ENCODE assay signal across 15 cellular contexts in the genomic region with DNA sequence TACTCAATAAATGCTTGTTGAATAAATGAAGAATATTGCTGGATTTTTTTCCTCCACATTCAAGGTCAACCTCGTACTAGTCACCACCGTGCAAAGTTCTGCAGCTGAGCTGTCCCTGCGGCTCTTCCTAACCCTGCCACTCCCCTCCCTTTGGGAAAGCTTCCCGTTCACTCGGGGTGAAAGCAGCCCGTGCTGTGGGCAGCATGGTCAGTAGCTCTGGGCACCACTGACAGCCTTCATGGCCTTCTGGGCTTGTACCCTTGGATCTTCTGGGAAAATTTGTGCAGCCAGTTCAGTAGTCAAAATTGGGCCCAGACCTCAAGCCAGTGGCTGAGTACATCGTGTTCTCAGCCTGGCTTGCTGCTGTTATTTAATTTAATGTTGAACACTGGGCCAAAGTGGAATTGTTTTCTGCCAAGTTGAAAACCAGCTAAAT.
DNase-seq lines count a peak whose midpoint lies in the region; ATAC-seq and TF ChIP-seq lines count a peak whose summit lies in the region.
"Had no signal": no experiment of that assay in that cellular context is flagged by ENCODE, and none has a peak within 500 bp of the region (broad histone marks: within the 10 kb centered on the region; RNA-seq: fewer than 3 reads in every experiment).

No MANE protein-coding gene starts in this region.

- H3K27me3 ChIP-seq in right cardiac atrium (ENCODE audit: control insufficient read depth, insufficient read depth) (no peaks in the 10 kb centered on the region), hepatocyte (no peaks in the 10 kb centered on the region)

- H3K27ac ChIP-seq in right cardiac atrium (ENCODE audit: low read length): peak overlapping the region; percentile 69
- no peak overlapping the region for H3K27ac ChIP-seq in hepatocyte
- H3K27ac ChIP-seq: lower lobe of right lung had no signal

- H3K9me3 ChIP-seq in right cardiac atrium (ENCODE audit: control insufficient read depth, low read length) (no peaks in the 10 kb centered on the region), hepatocyte (ENCODE audit: low read depth) (no peaks in the 10 kb centered on the region)
- H3K9me3 ChIP-seq: lower lobe of right lung had no signal

- no peaks in the 10 kb centered on the region for H3K9me2 ChIP-seq in hepatocyte (replicated peaks; ENCODE audit: insufficient read depth)

- intact Hi-C loops in right cardiac atrium (cut with DNase I): no loop called here

- H3K36me3 ChIP-seq in hepatocyte (replicated peaks; ENCODE audit: insufficient read depth, low read depth): no peaks in the 10 kb centered on the region

- no peak for TF ChIP-seq CTCF in choroid plexus epithelial cell (conservative IDR thresholded peaks at IDR 0.05; ENCODE audit: low read depth, low read length)
- no peak for TF ChIP-seq CTCF in hepatocyte (IDR thresholded peaks at IDR 0.05; ENCODE audit: poor library complexity)

- DNase-seq in choroid plexus epithelial cell (ENCODE audit: low read depth) (peak; percentile 41), right cardiac atrium (peak; percentile 54 to 87 (median 61)), putamen (ENCODE audit: low spot score) (peak; percentile 23), NCI-H2081 (lab: John Stamatoyannopoulos, UW) (no peak), hepatocyte (ENCODE audit: low spot score) (no peak)
- DNase-seq: activated B cell treated with CpG ODN at 0.5 μM for 24 hours; CD4-positive, CD25-positive, alpha-beta regulatory T cell; HCEC 1CT; KBM-7; lower lobe of right lung; NCI-H1436 treated with DMSO at 0.1 percent for 48 hours; NCI-H524 treated with DMSO at 0.1 percent for 48 hours had no signal

- peak; percentile 75 to 89 for ATAC-seq in right cardiac atrium
- no peak for ATAC-seq in GM21360 (IDR thresholded peaks at IDR 0.05; ENCODE audit: unreplicated experiment)
- ATAC-seq in HG03039 (IDR thresholded peaks at IDR 0.05; ENCODE audit: unreplicated experiment): no peak
- ATAC-seq: activated naive CD4-positive, alpha-beta T cell treated with anti-CD3 and anti-CD28 coated beads, Interleukin-2, amount 50 U/mL, for 72 hours had no signal

- no peak overlapping the region for H3K4me3 ChIP-seq in choroid plexus epithelial cell (ENCODE audit: low read depth, low read length)
- no peak overlapping the region for H3K4me3 ChIP-seq in right cardiac atrium (ENCODE audit: low read length)
- no peak overlapping the region for H3K4me3 ChIP-seq in hepatocyte
- H3K4me3 ChIP-seq: lower lobe of right lung had no signal

- H2AFZ ChIP-seq in hepatocyte: no peak overlapping the region

- no peak overlapping the region for H3K4me2 ChIP-seq in hepatocyte

- no peaks in the 10 kb centered on the region for H3K79me2 ChIP-seq in hepatocyte

- H4K20me1 ChIP-seq in hepatocyte (ENCODE audit: insufficient read depth, poor library complexity, severe bottlenecking): no peaks in the 10 kb centered on the region

- 67% methylated on average over 7 of the region's 7 CpGs for WGBS in right cardiac atrium
- WGBS in hepatocyte (ENCODE audit: low lambda C conversion rate, missing lambda C conversion rate): 90% methylated on average over 7 of the region's 7 CpGs

- H3K4me1 ChIP-seq in right cardiac atrium (ENCODE audit: control insufficient read depth, insufficient read depth, low read length): peaks cover 11% of the 10 kb centered on the region
- H3K4me1 ChIP-seq in hepatocyte (ENCODE audit: insufficient read depth): no peaks in the 10 kb centered on the region
- H3K4me1 ChIP-seq: lower lobe of right lung had no signal

Comparison
In these comparisons a context has a peak if more than half of its experiments do, and no peak if none do; other contexts are left out.
1. DNase-seq: peak in choroid plexus epithelial cell (single experiment), right cardiac atrium (3 of 3) and putamen (single experiment); none in NCI-H2081 (0 of 2) and hepatocyte (single experiment).
2. ATAC-seq: peak in right cardiac atrium (2 of 2); none in GM21360 (single experiment) and HG03039 (single experiment).